In genomic region chrX:119706616-119707015, GRCh38 we compare ENCODE assay signal across 1 cellular context.
A peak's percentile ranks its signal among the peaks of the same experiment; 100 is the strongest.
TF ChIP-seq lines count a peak whose summit lies in the region.

No MANE protein-coding gene starts in this region.

TF ChIP-seq in GM12878, 131 proteins besides CTCF, POLR2A, EP300 and RAD21 (continued from another document and continues in another):
- no peak for TF ChIP-seq ZBTB40 (IDR thresholded peaks at IDR 0.05; ENCODE audit: borderline replicate concordance)
- TF ChIP-seq BCL11A (IDR thresholded peaks at IDR 0.05; ENCODE audit: low read depth, low read length), result no peak
- no peak for TF ChIP-seq NFXL1 (IDR thresholded peaks at IDR 0.05; ENCODE audit: borderline replicate concordance)
- no peak for TF ChIP-seq SP1 (IDR thresholded peaks at IDR 0.05; ENCODE audit: low read depth, low read length)
- no peak for TF ChIP-seq FOXK2 (IDR thresholded peaks at IDR 0.05)
- no peak for TF ChIP-seq NFIC (IDR thresholded peaks at IDR 0.05; ENCODE audit: low read depth, low read length)
- TF ChIP-seq MYC (IDR thresholded peaks at IDR 0.05; ENCODE audit: insufficient read depth, insufficient read length, insufficient replicate concordance, low read length, severe bottlenecking), result no peak
- TF ChIP-seq, protein P1, sequence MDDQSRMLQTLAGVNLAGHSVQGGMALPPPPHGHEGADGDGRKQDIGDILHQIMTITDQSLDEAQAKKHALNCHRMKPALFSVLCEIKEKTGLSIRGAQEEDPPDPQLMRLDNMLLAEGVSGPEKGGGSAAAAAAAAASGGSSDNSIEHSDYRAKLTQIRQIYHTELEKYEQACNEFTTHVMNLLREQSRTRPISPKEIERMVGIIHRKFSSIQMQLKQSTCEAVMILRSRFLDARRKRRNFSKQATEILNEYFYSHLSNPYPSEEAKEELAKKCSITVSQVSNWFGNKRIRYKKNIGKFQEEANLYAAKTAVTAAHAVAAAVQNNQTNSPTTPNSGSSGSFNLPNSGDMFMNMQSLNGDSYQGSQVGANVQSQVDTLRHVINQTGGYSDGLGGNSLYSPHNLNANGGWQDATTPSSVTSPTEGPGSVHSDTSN (IDR thresholded peaks at IDR 0.05; ENCODE audit: insufficient replicate concordance, low read depth, low read length), result no peak
- TF ChIP-seq ZBTB11 (CRISPR knock-in tag; IDR thresholded peaks at IDR 0.05), result no peak
- TF ChIP-seq WRNIP1 (IDR thresholded peaks at IDR 0.05; ENCODE audit: borderline replicate concordance, low read depth, low read length), result no peak
- TF ChIP-seq CHD4 (IDR thresholded peaks at IDR 0.05), result no peak
- TF ChIP-seq HSF1 (IDR thresholded peaks at IDR 0.05; ENCODE audit: low read depth, low read length), result no peak
- TF ChIP-seq EZH2 (IDR thresholded peaks at IDR 0.05; ENCODE audit: borderline replicate concordance, control insufficient read depth, low read depth, low read length), result no peak
- TF ChIP-seq TARDBP (IDR thresholded peaks at IDR 0.05; ENCODE audit: borderline replicate concordance), result no peak
- TF ChIP-seq ZNF217 (IDR thresholded peaks at IDR 0.05), result no peak
- TF ChIP-seq RFX5 (IDR thresholded peaks at IDR 0.05; ENCODE audit: low read depth, low read length), result no peak
- TF ChIP-seq RBBP5 (conservative IDR thresholded peaks at IDR 0.05), result no peak
- TF ChIP-seq NR2C1 (IDR thresholded peaks at IDR 0.05), result no peak
- TF ChIP-seq TCF12 (IDR thresholded peaks at IDR 0.05; ENCODE audit: low read depth, low read length), result no peak
- no peak for TF ChIP-seq SIX5 (IDR thresholded peaks at IDR 0.05; ENCODE audit: low read depth, low read length, severe bottlenecking)
- TF ChIP-seq E2F8 (IDR thresholded peaks at IDR 0.05; ENCODE audit: low read depth, partially characterized antibody), result no peak
- TF ChIP-seq POU2F2 (IDR thresholded peaks at IDR 0.05; ENCODE audit: borderline replicate concordance, low read depth, low read length), result no peak
- TF ChIP-seq, protein P2, sequence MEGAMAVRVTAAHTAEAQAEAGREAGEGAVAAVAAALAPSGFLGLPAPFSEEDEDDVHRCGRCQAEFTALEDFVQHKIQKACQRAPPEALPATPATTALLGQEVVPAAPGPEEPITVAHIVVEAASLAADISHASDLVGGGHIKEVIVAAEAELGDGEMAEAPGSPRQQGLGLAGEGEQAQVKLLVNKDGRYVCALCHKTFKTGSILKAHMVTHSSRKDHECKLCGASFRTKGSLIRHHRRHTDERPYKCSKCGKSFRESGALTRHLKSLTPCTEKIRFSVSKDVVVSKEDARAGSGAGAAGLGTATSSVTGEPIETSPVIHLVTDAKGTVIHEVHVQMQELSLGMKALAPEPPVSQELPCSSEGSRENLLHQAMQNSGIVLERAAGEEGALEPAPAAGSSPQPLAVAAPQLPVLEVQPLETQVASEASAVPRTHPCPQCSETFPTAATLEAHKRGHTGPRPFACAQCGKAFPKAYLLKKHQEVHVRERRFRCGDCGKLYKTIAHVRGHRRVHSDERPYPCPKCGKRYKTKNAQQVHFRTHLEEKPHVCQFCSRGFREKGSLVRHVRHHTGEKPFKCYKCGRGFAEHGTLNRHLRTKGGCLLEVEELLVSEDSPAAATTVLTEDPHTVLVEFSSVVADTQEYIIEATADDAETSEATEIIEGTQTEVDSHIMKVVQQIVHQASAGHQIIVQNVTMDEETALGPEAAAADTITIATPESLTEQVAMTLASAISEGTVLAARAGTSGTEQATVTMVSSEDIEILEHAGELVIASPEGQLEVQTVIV (IDR thresholded peaks at IDR 0.05; ENCODE audit: borderline replicate concordance, partially characterized antibody), result no peak
- no peak for TF ChIP-seq SRF (IDR thresholded peaks at IDR 0.05; ENCODE audit: low read depth in 2 of 2, low read length in 2 of 2)
- TF ChIP-seq GATAD2B (conservative IDR thresholded peaks at IDR 0.05; ENCODE audit: low read depth), result no peak
- no peak for TF ChIP-seq EGR1 (IDR thresholded peaks at IDR 0.05; ENCODE audit: borderline replicate concordance in 1 of 2, low read depth in 2 of 2, low read length in 2 of 2)
- no peak for TF ChIP-seq KDM1A (IDR thresholded peaks at IDR 0.05; ENCODE audit: borderline replicate concordance)
- no peak for TF ChIP-seq JUND (IDR thresholded peaks at IDR 0.05; ENCODE audit: low read depth, low read length)
- no peak for TF ChIP-seq RUNX3 (IDR thresholded peaks at IDR 0.05; ENCODE audit: low read length)
- TF ChIP-seq CBX3 (IDR thresholded peaks at IDR 0.05; ENCODE audit: borderline replicate concordance, low read depth), result no peak
- TF ChIP-seq CREB1 (IDR thresholded peaks at IDR 0.05; ENCODE audit: low read depth), result peak; percentile 66
- peak; percentile 67 to 74; a peak in 3 of 4 replicates for TF ChIP-seq IKZF2 (IDR thresholded peaks at IDR 0.05)
- TF ChIP-seq MEF2B (IDR thresholded peaks at IDR 0.05; ENCODE audit: partially characterized antibody, poor library complexity, severe bottlenecking), result no peak
- no peak for TF ChIP-seq BRCA1 (IDR thresholded peaks at IDR 0.05; ENCODE audit: low read depth, low read length)
- TF ChIP-seq RCOR1 (conservative IDR thresholded peaks at IDR 0.05; ENCODE audit: low read depth, low read length), result no peak
- TF ChIP-seq, protein P3, sequence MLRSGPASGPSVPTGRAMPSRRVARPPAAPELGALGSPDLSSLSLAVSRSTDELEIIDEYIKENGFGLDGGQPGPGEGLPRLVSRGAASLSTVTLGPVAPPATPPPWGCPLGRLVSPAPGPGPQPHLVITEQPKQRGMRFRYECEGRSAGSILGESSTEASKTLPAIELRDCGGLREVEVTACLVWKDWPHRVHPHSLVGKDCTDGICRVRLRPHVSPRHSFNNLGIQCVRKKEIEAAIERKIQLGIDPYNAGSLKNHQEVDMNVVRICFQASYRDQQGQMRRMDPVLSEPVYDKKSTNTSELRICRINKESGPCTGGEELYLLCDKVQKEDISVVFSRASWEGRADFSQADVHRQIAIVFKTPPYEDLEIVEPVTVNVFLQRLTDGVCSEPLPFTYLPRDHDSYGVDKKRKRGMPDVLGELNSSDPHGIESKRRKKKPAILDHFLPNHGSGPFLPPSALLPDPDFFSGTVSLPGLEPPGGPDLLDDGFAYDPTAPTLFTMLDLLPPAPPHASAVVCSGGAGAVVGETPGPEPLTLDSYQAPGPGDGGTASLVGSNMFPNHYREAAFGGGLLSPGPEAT (IDR thresholded peaks at IDR 0.05; ENCODE audit: low read depth), result 0 out of 2 replicates have a peak, but pooled peaks have one; percentile 28
- no peak for TF ChIP-seq STAT1 (conservative IDR thresholded peaks at IDR 0.05)
- no peak for TF ChIP-seq ZNF207 (IDR thresholded peaks at IDR 0.05; ENCODE audit: borderline replicate concordance)
- peak; percentile 37; the same call in 1 of the 2 replicates for TF ChIP-seq IKZF1 (conservative IDR thresholded peaks at IDR 0.05)
- TF ChIP-seq HCFC1 (IDR thresholded peaks at IDR 0.05; ENCODE audit: low read length), result no peak
- TF ChIP-seq, protein P4, sequence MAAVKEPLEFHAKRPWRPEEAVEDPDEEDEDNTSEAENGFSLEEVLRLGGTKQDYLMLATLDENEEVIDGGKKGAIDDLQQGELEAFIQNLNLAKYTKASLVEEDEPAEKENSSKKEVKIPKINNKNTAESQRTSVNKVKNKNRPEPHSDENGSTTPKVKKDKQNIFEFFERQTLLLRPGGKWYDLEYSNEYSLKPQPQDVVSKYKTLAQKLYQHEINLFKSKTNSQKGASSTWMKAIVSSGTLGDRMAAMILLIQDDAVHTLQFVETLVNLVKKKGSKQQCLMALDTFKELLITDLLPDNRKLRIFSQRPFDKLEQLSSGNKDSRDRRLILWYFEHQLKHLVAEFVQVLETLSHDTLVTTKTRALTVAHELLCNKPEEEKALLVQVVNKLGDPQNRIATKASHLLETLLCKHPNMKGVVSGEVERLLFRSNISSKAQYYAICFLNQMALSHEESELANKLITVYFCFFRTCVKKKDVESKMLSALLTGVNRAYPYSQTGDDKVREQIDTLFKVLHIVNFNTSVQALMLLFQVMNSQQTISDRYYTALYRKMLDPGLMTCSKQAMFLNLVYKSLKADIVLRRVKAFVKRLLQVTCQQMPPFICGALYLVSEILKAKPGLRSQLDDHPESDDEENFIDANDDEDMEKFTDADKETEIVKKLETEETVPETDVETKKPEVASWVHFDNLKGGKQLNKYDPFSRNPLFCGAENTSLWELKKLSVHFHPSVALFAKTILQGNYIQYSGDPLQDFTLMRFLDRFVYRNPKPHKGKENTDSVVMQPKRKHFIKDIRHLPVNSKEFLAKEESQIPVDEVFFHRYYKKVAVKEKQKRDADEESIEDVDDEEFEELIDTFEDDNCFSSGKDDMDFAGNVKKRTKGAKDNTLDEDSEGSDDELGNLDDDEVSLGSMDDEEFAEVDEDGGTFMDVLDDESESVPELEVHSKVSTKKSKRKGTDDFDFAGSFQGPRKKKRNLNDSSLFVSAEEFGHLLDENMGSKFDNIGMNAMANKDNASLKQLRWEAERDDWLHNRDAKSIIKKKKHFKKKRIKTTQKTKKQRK (IDR thresholded peaks at IDR 0.05; ENCODE audit: low read depth, low read length), result no peak
- no peak for TF ChIP-seq CHD2 (IDR thresholded peaks at IDR 0.05; ENCODE audit: borderline replicate concordance, low read depth, low read length)
- peak; percentile 33; the same call in 1 of the 2 replicates for TF ChIP-seq ATF7 (IDR thresholded peaks at IDR 0.05; ENCODE audit: low read depth)
- TF ChIP-seq EED (IDR thresholded peaks at IDR 0.05; ENCODE audit: low read depth), result peak; percentile 64; the same call in 1 of the 2 replicates
- no peak for TF ChIP-seq NR2F1 (conservative IDR thresholded peaks at IDR 0.05)
